18 cellular contexts compared by ENCODE assay signal in genomic region chr1:30737357-30738039, GRCh38. TPM values are rescaled to one million over a fixed set of nuclear protein-coding genes. Genes with fewer than 3 reads are reported as not detected.
DNase-seq lines count a peak whose midpoint lies in the region; ATAC-seq and TF ChIP-seq lines count a peak whose summit lies in the region.
"Had no signal": no experiment of that assay in that cellular context is flagged by ENCODE, and none has a peak within 500 bp of the region (broad histone marks: within the 10 kb centered on the region; RNA-seq: fewer than 3 reads in every experiment).

No MANE protein-coding gene starts in this region.

- H3K9me3 ChIP-seq in mammary epithelial cell (replicated peaks; ENCODE audit: insufficient read depth, low read length) (no peaks in the 10 kb centered on the region), hepatocyte (ENCODE audit: low read depth) (no peaks in the 10 kb centered on the region)
- H3K9me3 ChIP-seq: esophagus muscularis mucosa, gastroesophageal sphincter, HAP-1, thyroid gland had no signal

- no peaks in the 10 kb centered on the region for H3K79me2 ChIP-seq in mammary epithelial cell (ENCODE audit: insufficient read depth, low read length)
- no peaks in the 10 kb centered on the region for H3K79me2 ChIP-seq in hepatocyte

- TF ChIP-seq CTCF in mammary epithelial cell (conservative IDR thresholded peaks at IDR 0.05 in 1 of 2, IDR thresholded peaks at IDR 0.05 in 1 of 2; ENCODE audit: extremely low read depth in 1 of 2, insufficient read depth in 1 of 2, low read depth in 1 of 2, low read length in 2 of 2) (no peak), MCF 10A (IDR thresholded peaks at IDR 0.05; ENCODE audit: unreplicated experiment) (no peak), hepatocyte (IDR thresholded peaks at IDR 0.05; ENCODE audit: poor library complexity) (no peak)

- no peaks in the 10 kb centered on the region for H3K9me2 ChIP-seq in hepatocyte (replicated peaks; ENCODE audit: insufficient read depth)

- WGBS in mammary epithelial cell (ENCODE audit: low coverage, missing lambda C conversion rate): 85% methylated on average over 14 of the region's 14 CpGs
- 88% methylated on average over 14 of the region's 14 CpGs for WGBS in hepatocyte (ENCODE audit: low lambda C conversion rate, missing lambda C conversion rate)

- H3K4me1 Mint-ChIP-seq in MCF 10A (ENCODE audit: insufficient read depth, unreplicated experiment): peaks cover 7% of the 10 kb centered on the region
- peaks cover 73% of the 10 kb centered on the region for H3K4me1 Mint-ChIP-seq in activated CD4-positive, alpha-beta memory T cell treated with anti-CD3 and anti-CD28 coated beads, Interleukin-2, amount 10 ng/mL, durations not matched to agents 7 days and 5 days
- H3K4me1 Mint-ChIP-seq in stimulated activated naive CD8-positive, alpha-beta T cell treated with anti-CD3 and anti-CD28 coated beads, Interleukin-15, amount 100 ng/mL, for 72 hours: peaks cover 71% of the 10 kb centered on the region

- H2AFZ ChIP-seq in mammary epithelial cell (ENCODE audit: low read depth, low read length): no peak overlapping the region
- no peak overlapping the region for H2AFZ ChIP-seq in hepatocyte

- no peak overlapping the region for H3K9ac ChIP-seq in mammary epithelial cell (ENCODE audit: insufficient read depth, low read length)

- H3K27ac Mint-ChIP-seq in MCF 10A (ENCODE audit: low read depth, unreplicated experiment): no peak overlapping the region
- H3K27ac Mint-ChIP-seq in activated CD4-positive, alpha-beta memory T cell treated with anti-CD3 and anti-CD28 coated beads, Interleukin-2, amount 10 ng/mL, durations not matched to agents 7 days and 5 days: peak overlapping the region; percentile 78
- H3K27ac Mint-ChIP-seq in stimulated activated naive CD8-positive, alpha-beta T cell treated with anti-CD3 and anti-CD28 coated beads, Interleukin-15, amount 100 ng/mL, for 72 hours: peak overlapping the region; percentile 79 to 92

- H3K4me1 ChIP-seq in mammary epithelial cell (ENCODE audit: insufficient read depth, low read length) (peaks cover 17% of the 10 kb centered on the region), hepatocyte (ENCODE audit: insufficient read depth) (no peaks in the 10 kb centered on the region)
- H3K4me1 ChIP-seq: esophagus muscularis mucosa, gastroesophageal sphincter, HAP-1 had no signal

- H4K20me1 ChIP-seq in mammary epithelial cell (ENCODE audit: insufficient read depth, low read length) (no peaks in the 10 kb centered on the region), hepatocyte (ENCODE audit: insufficient read depth, poor library complexity, severe bottlenecking) (no peaks in the 10 kb centered on the region)

- H3K4me3 ChIP-seq in mammary epithelial cell (replicated peaks in 1 of 3; ENCODE audit: insufficient read depth in 1 of 3, low read depth in 2 of 3, low read length in 3 of 3) (no peak overlapping the region), hepatocyte (no peak overlapping the region)
- H3K4me3 ChIP-seq: esophagus muscularis mucosa, gastroesophageal sphincter, HAP-1, thyroid gland had no signal

- H3K4me3 Mint-ChIP-seq in MCF 10A (ENCODE audit: unreplicated experiment): no peak overlapping the region
- no peak overlapping the region for H3K4me3 Mint-ChIP-seq in activated CD4-positive, alpha-beta memory T cell treated with anti-CD3 and anti-CD28 coated beads, Interleukin-2, amount 10 ng/mL, durations not matched to agents 7 days and 5 days
- no peak overlapping the region for H3K4me3 Mint-ChIP-seq in stimulated activated naive CD8-positive, alpha-beta T cell treated with anti-CD3 and anti-CD28 coated beads, Interleukin-15, amount 100 ng/mL, for 72 hours

- CTCF ChIA-PET in mammary epithelial cell (lab: Charles Lee; ENCODE audit: low non-redundant PET): no interaction called here
- CTCF ChIA-PET in MCF 10A (lab: Yijun Ruan, JAX): interaction anchor here (1.1 to 2.8 kb wide), 2 partner anchors 10 to 174 kb away, joined by 4 to 7 read pairs; no protein-coding TSS in a partner anchor
- CTCF ChIA-PET in activated CD4-positive, alpha-beta memory T cell treated with anti-CD3 and anti-CD28 coated beads, Interleukin-2, amount 10 ng/mL, durations not matched to agents 7 days and 5 days (lab: Charles Lee): interaction anchor here (0.9 to 1.0 kb wide), 3 partner anchors 19 to 45 kb away, joined by 3 to 4 read pairs (median 4); no protein-coding TSS in a partner anchor

- DNase-seq in mammary epithelial cell: no peak
- DNase-seq in MCF 10A (ENCODE audit: unreplicated experiment): no peak
- no peak for DNase-seq in activated CD4-positive, alpha-beta memory T cell treated with anti-CD3 and anti-CD28 coated beads, Interleukin-2, amount 10 ng/mL, durations not matched to agents 7 days and 5 days
- DNase-seq in hepatocyte (ENCODE audit: low spot score): no peak
- no peak for DNase-seq in stimulated activated naive CD8-positive, alpha-beta T cell treated with anti-CD3 and anti-CD28 coated beads, Interleukin-15, amount 100 ng/mL, for 72 hours
- no peak for DNase-seq in cerebellar nuclear complex (lab: John Stamatoyannopoulos, UW)
- no peak for DNase-seq in GF-D8 (lab: John Stamatoyannopoulos, UW)
- no peak for DNase-seq in AG08395 (ENCODE audit: low spot score)
- DNase-seq: effector CD8-positive, alpha-beta T cell; NCI-H82; nucleus accumbens; SHP77; thyroid gland had no signal

- peak overlapping the region; percentile 13 for H3K4me2 ChIP-seq in mammary epithelial cell (ENCODE audit: insufficient read depth, low read depth, low read length)
- no peak overlapping the region for H3K4me2 ChIP-seq in hepatocyte

- no peak overlapping the region for H3K27ac ChIP-seq in mammary epithelial cell (ENCODE audit: insufficient read depth, low read depth, low read length)
- H3K27ac ChIP-seq in hepatocyte: peak overlapping the region; percentile 35
- H3K27ac ChIP-seq: esophagus muscularis mucosa, gastroesophageal sphincter, thyroid gland had no signal

- BruUV-seq in mammary epithelial cell (replicated peaks; lab: Mats Ljungman, UMichigan) (no TSS peak), MCF 10A (replicated peaks; lab: Mats Ljungman, UMichigan) (no TSS peak)

- no peaks in the 10 kb centered on the region for H3K27me3 Mint-ChIP-seq in MCF 10A (ENCODE audit: insufficient read depth, unreplicated experiment)
- no peaks in the 10 kb centered on the region for H3K27me3 Mint-ChIP-seq in activated CD4-positive, alpha-beta memory T cell treated with anti-CD3 and anti-CD28 coated beads, Interleukin-2, amount 10 ng/mL, durations not matched to agents 7 days and 5 days
- no peaks in the 10 kb centered on the region for H3K27me3 Mint-ChIP-seq in stimulated activated naive CD8-positive, alpha-beta T cell treated with anti-CD3 and anti-CD28 coated beads, Interleukin-15, amount 100 ng/mL, for 72 hours

- intact Hi-C loops in mammary epithelial cell (cut with micrococcal nuclease) (no loop called here), MCF 10A (cut with micrococcal nuclease) (no loop called here)

- POLR2A ChIA-PET in MCF 10A (lab: Yijun Ruan, JAX): interaction anchor here (1.0 to 1.6 kb wide), 2 partner anchors 10 kb away, joined by 3 to 4 read pairs; no protein-coding TSS in a partner anchor
- POLR2A ChIA-PET in activated CD4-positive, alpha-beta memory T cell treated with anti-CD3 and anti-CD28 coated beads, Interleukin-2, amount 10 ng/mL, durations not matched to agents 7 days and 5 days (lab: Charles Lee): interaction anchor here (1.2 to 5.4 kb wide), 2 partner anchors 10 to 12 kb away, joined by 3 to 32 read pairs; no protein-coding TSS in a partner anchor

- H3K27me3 ChIP-seq in mammary epithelial cell (ENCODE audit: insufficient read depth, low read length) (no peaks in the 10 kb centered on the region), hepatocyte (no peaks in the 10 kb centered on the region)
- H3K27me3 ChIP-seq: thyroid gland had no signal

- peaks cover 16% of the 10 kb centered on the region for H3K36me3 Mint-ChIP-seq in MCF 10A (ENCODE audit: insufficient read depth, unreplicated experiment)
- H3K36me3 Mint-ChIP-seq in activated CD4-positive, alpha-beta memory T cell treated with anti-CD3 and anti-CD28 coated beads, Interleukin-2, amount 10 ng/mL, durations not matched to agents 7 days and 5 days (ENCODE audit: low read depth): peaks cover 94% of the 10 kb centered on the region

- dilution Hi-C loops in mammary epithelial cell (cut with HindIII; ENCODE audit: low sequenced_read_pairs): no loop called here

- ATAC-seq in stimulated activated naive CD8-positive, alpha-beta T cell treated with anti-CD3 and anti-CD28 coated beads, Interleukin-15, amount 100 ng/mL, for 72 hours: no peak
- ATAC-seq: gastroesophageal sphincter, HepG2 had no signal

- H3K36me3 ChIP-seq in mammary epithelial cell (ENCODE audit: insufficient read depth, low read length) (no peaks in the 10 kb centered on the region), hepatocyte (replicated peaks; ENCODE audit: insufficient read depth, low read depth) (no peaks in the 10 kb centered on the region)
- H3K36me3 ChIP-seq: HAP-1, thyroid gland had no signal

- H3K9me3 Mint-ChIP-seq in MCF 10A (ENCODE audit: unreplicated experiment): no peaks in the 10 kb centered on the region
- peaks cover 2% of the 10 kb centered on the region for H3K9me3 Mint-ChIP-seq in activated CD4-positive, alpha-beta memory T cell treated with anti-CD3 and anti-CD28 coated beads, Interleukin-2, amount 10 ng/mL, durations not matched to agents 7 days and 5 days
- H3K9me3 Mint-ChIP-seq in stimulated activated naive CD8-positive, alpha-beta T cell treated with anti-CD3 and anti-CD28 coated beads, Interleukin-15, amount 100 ng/mL, for 72 hours: no peaks in the 10 kb centered on the region

- in situ Hi-C loops in mammary epithelial cell (cut with MboI; ENCODE audit: low sequenced_read_pairs in 2 of 2): no loop called here

RNA-seq across cellular contexts. Expression of gene MATN1, which starts 14.1 kb away (rescaled TPM):
- not detected for total RNA-seq in mammary epithelial cell
- 0.05 TPM for polyA plus RNA-seq in mammary epithelial cell
- not detected for polyA minus RNA-seq in mammary epithelial cell
- total RNA-seq in MCF 10A (2022): 0.32 and 0.47 TPM in 2 replicates
- total RNA-seq in activated CD4-positive, alpha-beta memory T cell treated with anti-CD3 and anti-CD28 coated beads, Interleukin-2, amount 10 ng/mL, durations not matched to agents 7 days and 5 days: not detected
- 0.47 and 2.0 TPM in 2 replicates for total RNA-seq in hepatocyte
- 3.4 and 3.7 TPM in 2 replicates for polyA plus RNA-seq in hepatocyte
- total RNA-seq: esophagus muscularis mucosa, gastroesophageal sphincter, M059J had no signal

RNA-seq across cellular contexts. Expression of gene LAPTM5, which starts 20.1 kb away (rescaled TPM):
- total RNA-seq in mammary epithelial cell: 1 to 10 TPM in 1 of 2 donors, not detected in 1; 1.7 TPM
- 1.8 TPM for polyA plus RNA-seq in mammary epithelial cell
- polyA minus RNA-seq in mammary epithelial cell: 0.62 TPM
- 15.9 and 21.6 TPM in 2 replicates for total RNA-seq in MCF 10A (2022)
- total RNA-seq in activated CD4-positive, alpha-beta memory T cell treated with anti-CD3 and anti-CD28 coated beads, Interleukin-2, amount 10 ng/mL, durations not matched to agents 7 days and 5 days: 100 to 1,000 TPM; 481 to 482 TPM
- 3.2 and 5.1 TPM in 2 replicates for total RNA-seq in hepatocyte
- 2.6 and 5.4 TPM in 2 replicates for polyA plus RNA-seq in hepatocyte

Comparison
In these comparisons a context has a peak if more than half of its experiments do, and no peak if none do; other contexts are left out.
1. RNA of gene LAPTM5, which starts 20.1 kb away (total RNA-seq): 481 to 482 TPM in activated CD4-positive, alpha-beta memory T cell treated with anti-CD3 and anti-CD28 coated beads, Interleukin-2, amount 10 ng/mL, durations not matched to agents 7 days and 5 days; 15.9 to 21.6 TPM in MCF 10A, 3.2 to 5.1 TPM in hepatocyte and 1.7 TPM in mammary epithelial cell; every median in the first group is over 10 times any median in the second.